ENCODE assay signal across 8 cellular contexts in genomic region chr10:89645742-89646172, GRCh38. TPM values are rescaled to one million over a fixed set of nuclear protein-coding genes. Genes with fewer than 3 reads are reported as not detected.
DNase-seq lines count a peak whose midpoint lies in the region; TF ChIP-seq lines count a peak whose summit lies in the region.

No MANE protein-coding gene starts in this region.

- POLR2A ChIA-PET in AG04450 (lab: Yijun Ruan, JAX) = no interaction called here

- H3K27me3 ChIP-seq in AG04450 (ENCODE audit: control insufficient read depth, insufficient read depth, low read length) = no peaks in the 10 kb centered on the region

- H3K9me3 ChIP-seq in AG04450 (ENCODE audit: control insufficient read depth, insufficient read depth, low read length) = no peaks in the 10 kb centered on the region

- no peak overlapping the region for H3K4me3 Mint-ChIP-seq in chondrocyte (ENCODE audit: unreplicated experiment)

- H3K27ac ChIP-seq in AG04450 (ENCODE audit: low read depth, low read length) = peak overlapping the region; percentile 58

- H3K4me3 ChIP-seq in AG04450 (ENCODE audit: low read depth, low read length) = peak overlapping the region; percentile 79

- CTCF ChIA-PET in AG04450 (lab: Charles Lee) = no interaction called here

- H3K27ac Mint-ChIP-seq in chondrocyte (ENCODE audit: unreplicated experiment) = peak overlapping the region; percentile 100

- peaks cover 20% of the 10 kb centered on the region for H3K4me1 Mint-ChIP-seq in chondrocyte (ENCODE audit: low read depth)

- H3K36me3 Mint-ChIP-seq in chondrocyte (ENCODE audit: low read depth) = no peaks in the 10 kb centered on the region

- no peaks in the 10 kb centered on the region for H3K27me3 Mint-ChIP-seq in chondrocyte (ENCODE audit: low read depth)

- DNase-seq in AG04450 (ENCODE audit: low read depth, low spot score) (no peak), Kasumi-1 (lab: John Stamatoyannopoulos, UW) (peak; percentile 70 to 75), chondrocyte (ENCODE audit: low spot score) (no peak), mucosa of gallbladder (ENCODE audit: low spot score) (peak; percentile 61), GOT3 (lab: John Stamatoyannopoulos, UW) (no peak), activated gamma-delta T cell (lab: John Stamatoyannopoulos, UW) (no peak), EL (no peak), dermis blood vessel endothelial cell (no peak)

- TF ChIP-seq CTCF in AG04450 (IDR thresholded peaks at IDR 0.05; ENCODE audit: low read depth, low read length) (no peak), chondrocyte (IDR thresholded peaks at IDR 0.05) (no peak)

- H3K9me3 Mint-ChIP-seq in chondrocyte (ENCODE audit: low read depth) = no peaks in the 10 kb centered on the region

RNA-seq across cellular contexts. Expression of gene PANK1, which starts 0.7 kb away (rescaled TPM):
- polyA plus RNA-seq in AG04450 (2011; rRNA removed) = 6.9 and 9.2 TPM in 2 replicates
- polyA minus RNA-seq in AG04450 (2011; rRNA and poly(A)+ RNA removed) = 8.3 and 12.0 TPM in 2 replicates
- total RNA-seq in chondrocyte (6.3 to 13.9 TPM (median 7.6 TPM) in 3 replicates), mucosa of gallbladder (18.2 TPM), dermis blood vessel endothelial cell (5.4 and 6.0 TPM in 2 replicates)

RNA-seq across cellular contexts. Expression of gene KIF20B, which starts 55.6 kb away (rescaled TPM):
- 2.4 and 4.5 TPM in 2 replicates for polyA plus RNA-seq in AG04450 (2011; rRNA removed)
- 1.7 and 5.8 TPM in 2 replicates for polyA minus RNA-seq in AG04450 (2011; rRNA and poly(A)+ RNA removed)
- total RNA-seq in chondrocyte = 6.6 to 10.1 TPM (median 7.2 TPM) in 3 replicates
- total RNA-seq in mucosa of gallbladder = 2.9 TPM
- 7.0 and 23.5 TPM in 2 replicates for total RNA-seq in dermis blood vessel endothelial cell

Comparison
In these comparisons a context has a peak if more than half of its experiments do, and no peak if none do; other contexts are left out.
1. DNase-seq: peak in Kasumi-1 (2 of 2) and mucosa of gallbladder (single experiment); none in AG04450 (single experiment), chondrocyte (single experiment), GOT3 (single experiment), activated gamma-delta T cell (single experiment), EL (single experiment) and dermis blood vessel endothelial cell (single experiment).